In genomic region chr14:102500190-102500661, GRCh38 we compare ENCODE assay signal across 8 cellular contexts. TPM values are rescaled to one million over a fixed set of nuclear protein-coding genes. Genes with fewer than 3 reads are reported as not detected.
DNase-seq lines count a peak whose midpoint lies in the region; ATAC-seq and TF ChIP-seq lines count a peak whose summit lies in the region.
"Had no signal": no experiment of that assay in that cellular context is flagged by ENCODE, and none has a peak within 500 bp of the region (broad histone marks: within the 10 kb centered on the region; RNA-seq: fewer than 3 reads in every experiment).

No MANE protein-coding gene starts in this region.

- no peaks in the 10 kb centered on the region for H3K9me3 ChIP-seq in left lung
- no peaks in the 10 kb centered on the region for H3K9me3 ChIP-seq in thyroid gland

- H3K27me3 ChIP-seq in left lung: no peaks in the 10 kb centered on the region
- H3K27me3 ChIP-seq in thyroid gland: no peaks in the 10 kb centered on the region
- no peaks in the 10 kb centered on the region for H3K27me3 ChIP-seq in H7 (ENCODE audit: control insufficient read depth, insufficient read depth, low read length)

- 38 to 43% methylated on average over 8 of the region's 13 CpGs for WGBS in thyroid gland, 2 donors

- H3K4me3 ChIP-seq in cardiac fibroblast (replicated peaks in 1 of 2; ENCODE audit: low read depth in 2 of 2, low read length in 2 of 2) (no peak overlapping the region), left lung (no peak overlapping the region), thyroid gland (replicated peaks in 1 of 3) (no peak overlapping the region), H7 (ENCODE audit: insufficient read depth, low read depth, low read length) (no peak overlapping the region)

- peaks cover 0 to 33% of the 10 kb centered on the region in 2 donors for H3K36me3 ChIP-seq in left lung
- H3K36me3 ChIP-seq in thyroid gland: peaks cover 0 to 10% of the 10 kb centered on the region in 2 donors
- peaks cover 1% of the 10 kb centered on the region for H3K36me3 ChIP-seq in H7 (replicated peaks; ENCODE audit: control insufficient read depth, insufficient read depth, low read length)

- peak in 1 of 2 donors; percentile 45 for TF ChIP-seq POLR2A in thyroid gland (IDR thresholded peaks at IDR 0.05)

- DNase-seq in NCI-H226 (peak; percentile 9), cardiac fibroblast (ENCODE audit: low read depth in 2 of 2) (peak; percentile 88 to 95), left lung (peak in 1 of 2 donors; percentile 83), thyroid gland (peak; percentile 94 to 95), COLO668 (lab: John Stamatoyannopoulos, UW; ENCODE audit: unreplicated experiment) (no peak), H7 (no peak)

- intact Hi-C loops in left lung (cut with DNase I) (no loop called here), thyroid gland (cut with DNase I) (no loop called here)

- TF ChIP-seq CTCF in cardiac fibroblast (IDR thresholded peaks at IDR 0.05; ENCODE audit: low read depth, low read length) (no peak), left lung (IDR thresholded peaks at IDR 0.05) (no peak), thyroid gland (IDR thresholded peaks at IDR 0.05) (no peak)

- H3K4me1 ChIP-seq in left lung: peaks cover 0 to 20% of the 10 kb centered on the region in 2 donors
- peaks cover 10 to 23% of the 10 kb centered on the region in 2 donors for H3K4me1 ChIP-seq in thyroid gland

- H3K27ac ChIP-seq in left lung (peak overlapping the region; percentile 72 to 74), thyroid gland (peak overlapping the region; percentile 83 to 93 (median 89))

- peak; percentile 91 for ATAC-seq in left lung
- no peak for ATAC-seq in HG03175 (IDR thresholded peaks at IDR 0.05; ENCODE audit: unreplicated experiment)
- ATAC-seq: HCT116 had no signal

RNA-seq across cellular contexts. Expression of gene ANKRD9, which starts 9.3 kb away (rescaled TPM):
- total RNA-seq in left lung: 10 to 100 TPM; 19.5 to 32.3 TPM
- total RNA-seq in thyroid gland: 10 to 100 TPM; 36.4 to 62.8 (median 55.0) TPM
- total RNA-seq in H7 (2014; rRNA removed; shearing (Covaris generic)): 52.0 and 55.7 TPM in 2 replicates

Comparison
In these comparisons a context has a peak if more than half of its experiments do, and no peak if none do; other contexts are left out.
1. DNase-seq: peak in NCI-H226 (single experiment), cardiac fibroblast (2 of 2) and thyroid gland (2 of 2); none in COLO668 (single experiment) and H7 (single experiment).